8 cellular contexts compared by ENCODE assay signal in genomic region chr5:139458580-139459407, GRCh38. TPM values are rescaled to one million over a fixed set of nuclear protein-coding genes. Genes with fewer than 3 reads are reported as not detected.
DNase-seq lines count a peak whose midpoint lies in the region; ATAC-seq and TF ChIP-seq lines count a peak whose summit lies in the region.

No MANE protein-coding gene starts in this region.

- H3K36me3 Mint-ChIP-seq in endothelial cell (ENCODE audit: low read depth, unreplicated experiment): peaks cover 45% of the 10 kb centered on the region

- H3K27ac Mint-ChIP-seq in endothelial cell (ENCODE audit: unreplicated experiment): peak overlapping the region; percentile 87

- ATAC-seq in GM19372 (IDR thresholded peaks at IDR 0.05; ENCODE audit: low read depth, unreplicated experiment) (peak; percentile 49), HG03457 (IDR thresholded peaks at IDR 0.05; ENCODE audit: unreplicated experiment) (peak; percentile 47), HG03039 (IDR thresholded peaks at IDR 0.05; ENCODE audit: unreplicated experiment) (no peak)

- H3K27me3 Mint-ChIP-seq in endothelial cell (ENCODE audit: unreplicated experiment): peaks cover 11% of the 10 kb centered on the region

- peak; percentile 70 to 76 for DNase-seq in activated CD4-positive, alpha-beta T cell treated with anti-CD3 and anti-CD28 coated beads, Interleukin-2, amount 50 U/mL, for 4 hours
- no peak for DNase-seq in endothelial cell (ENCODE audit: low spot score)
- DNase-seq in stimulated activated CD4-positive, alpha-beta T cell treated with anti-CD3 and anti-CD28 coated beads, Interleukin-15, amount 100 ng/mL, for 1 hour (ENCODE audit: low read depth in 1 of 2, low spot score in 1 of 2): peak; percentile 42 to 53
- no peak for DNase-seq in COLO829 (ENCODE audit: low spot score)
- no peak for DNase-seq in NCI-H2227 treated with DMSO at 0.1 percent for 48 hours (lab: John Stamatoyannopoulos, UW)

- TF ChIP-seq CTCF in endothelial cell (IDR thresholded peaks at IDR 0.05; ENCODE audit: unreplicated experiment): no peak

- H3K4me1 Mint-ChIP-seq in endothelial cell (ENCODE audit: unreplicated experiment): peaks cover 51% of the 10 kb centered on the region

- H3K4me3 Mint-ChIP-seq in endothelial cell (ENCODE audit: unreplicated experiment): peak overlapping the region; percentile 75

- no peaks in the 10 kb centered on the region for H3K9me3 Mint-ChIP-seq in endothelial cell (ENCODE audit: unreplicated experiment)

RNA-seq across cellular contexts. Expression of gene ECSCR, which starts 3.7 kb away (rescaled TPM):
- total RNA-seq in endothelial cell (ENCODE audit: unreplicated experiment): 565 TPM

RNA-seq across cellular contexts. Expression of gene SMIM33, which starts 12.0 kb away (rescaled TPM):
- not detected for total RNA-seq in endothelial cell (ENCODE audit: unreplicated experiment)

RNA-seq across cellular contexts. Expression of gene DNAJC18, which starts 19.5 kb away (rescaled TPM):
- 69.6 TPM for total RNA-seq in endothelial cell (ENCODE audit: unreplicated experiment)

RNA-seq across cellular contexts. Expression of gene STING1, which starts 23.8 kb away (rescaled TPM):
- total RNA-seq in endothelial cell (ENCODE audit: unreplicated experiment): 69.1 TPM

RNA-seq across cellular contexts. Expression of gene SPATA24, which starts 54.9 kb away (rescaled TPM):
- 7.6 TPM for total RNA-seq in endothelial cell (ENCODE audit: unreplicated experiment)

Comparison
In these comparisons a context has a peak if more than half of its experiments do, and no peak if none do; other contexts are left out.
1. DNase-seq: peak in activated CD4-positive, alpha-beta T cell treated with anti-CD3 and anti-CD28 coated beads, Interleukin-2, amount 50 U/mL, for 4 hours (2 of 2) and stimulated activated CD4-positive, alpha-beta T cell treated with anti-CD3 and anti-CD28 coated beads, Interleukin-15, amount 100 ng/mL, for 1 hour (2 of 2); none in endothelial cell (single experiment), COLO829 (single experiment) and NCI-H2227 treated with DMSO at 0.1 percent for 48 hours (single experiment).